11 cellular contexts compared by ENCODE assay signal in genomic region chr16:12802048-12802447, GRCh38. TPM values are rescaled to one million over a fixed set of nuclear protein-coding genes. Genes with fewer than 3 reads are reported as not detected.
A peak's percentile ranks its signal among the peaks of the same experiment; 100 is the strongest.
DNase-seq lines count a peak whose midpoint lies in the region; ATAC-seq, FAIRE-seq and TF ChIP-seq lines count a peak whose summit lies in the region.
"Had no signal": no experiment of that assay in that cellular context is flagged by ENCODE, and none has a peak within 500 bp of the region (broad histone marks: within the 10 kb centered on the region; RNA-seq: fewer than 3 reads in every experiment).

No MANE protein-coding gene starts in this region.

- H3K27me3 Mint-ChIP-seq in HFFc6 (ENCODE audit: insufficient read depth) = peaks cover 5% of the 10 kb centered on the region

- intact Hi-C loops in thyroid gland (cut with DNase I) = no loop called here

- H3K4me3 ChIP-seq in A549 (no peak overlapping the region), brain microvascular endothelial cell (ENCODE audit: low read depth, low read length) (peak overlapping the region; percentile 33), mononuclear cell (ENCODE audit: low read length) (peak overlapping the region; percentile 90), thyroid gland (replicated peaks in 1 of 3) (no peak overlapping the region)

- H3K4me3 Mint-ChIP-seq in HFFc6 = peak overlapping the region; percentile 96

- TF ChIP-seq POLR2A in A549 (IDR thresholded peaks at IDR 0.05; ENCODE audit: low read length) = no peak
- no peak for TF ChIP-seq POLR2A in thyroid gland (IDR thresholded peaks at IDR 0.05)

- H3K4me1 ChIP-seq in A549 (peaks cover 23% of the 10 kb centered on the region), mononuclear cell (ENCODE audit: insufficient read depth, low read length) (peaks cover 63% of the 10 kb centered on the region), thyroid gland (peaks cover 8 to 9% of the 10 kb centered on the region in 2 donors)

- no peak for TF ChIP-seq CTCF in A549 (IDR thresholded peaks at IDR 0.05)
- no peak for TF ChIP-seq CTCF in HFFc6 (IDR thresholded peaks at IDR 0.05)
- no peak for TF ChIP-seq CTCF in brain microvascular endothelial cell (IDR thresholded peaks at IDR 0.05; ENCODE audit: low read depth, low read length, missing control alignments)
- TF ChIP-seq CTCF in thyroid gland (IDR thresholded peaks at IDR 0.05) = no peak

- in situ Hi-C loops in brain microvascular endothelial cell (cut with HindIII; ENCODE audit: low pct_ligation_motif_present, low sequenced_read_pairs) = no loop called here

- H3K27ac Mint-ChIP-seq in HFFc6 = peak overlapping the region; percentile 98

- WGBS in A549 (ENCODE audit: missing lambda C conversion rate) = 92% methylated on average over 9 of the region's 9 CpGs
- WGBS in thyroid gland, 2 donors = 84 to 87% methylated on average over 9 of the region's 9 CpGs

- CTCF ChIA-PET in A549 (lab: Yijun Ruan, JAX) = interaction anchor here (1.1 kb wide), 1 partner anchor 347 kb away, joined by 3 read pairs; no protein-coding TSS in a partner anchor

- no peak for TF ChIP-seq RAD21 in A549 (conservative IDR thresholded peaks at IDR 0.05 in 1 of 2, IDR thresholded peaks at IDR 0.05 in 1 of 2)

- H3K27ac ChIP-seq in A549 (peak overlapping the region; percentile 10 to 37; a peak in 4 of 6 replicates), brain microvascular endothelial cell (peak overlapping the region; percentile 92), thyroid gland (no peak overlapping the region)

- POLR2A ChIA-PET in A549 (lab: Yijun Ruan, JAX) = no interaction called here

- DNase-seq in A549 (ENCODE audit: low read depth in 1 of 2, low spot score in 1 of 2) (no peak), HFFc6 (no peak), brain microvascular endothelial cell (no peak), HTR-8/SVneo (ENCODE audit: insufficient read length, low spot score) (no peak), NCI-H1092 (lab: John Stamatoyannopoulos, UW) (no peak), thyroid gland (no peak)
- DNase-seq: caudate nucleus, NCI-H748 treated with DMSO at 0.1 percent for 48 hours had no signal

- H3K9me3 Mint-ChIP-seq in HFFc6 = peaks cover 5% of the 10 kb centered on the region; the same call in 1 of the 2 replicates

- no peak for TF ChIP-seq EP300 in A549 (IDR thresholded peaks at IDR 0.05)

- H3K4me1 Mint-ChIP-seq in HFFc6 (ENCODE audit: low read depth) = peaks cover 71% of the 10 kb centered on the region

- H3K27me3 ChIP-seq in brain microvascular endothelial cell (replicated peaks) (no peaks in the 10 kb centered on the region), mononuclear cell (ENCODE audit: insufficient read depth, low read length) (no peaks in the 10 kb centered on the region), thyroid gland (no peaks in the 10 kb centered on the region)

- FAIRE-seq in A549 (lab: Jason Lieb, UNC) (no peak), HTR-8/SVneo (lab: Jason Lieb, UNC) (no peak)
- FAIRE-seq: D721Med had no signal

- H3K9me3 ChIP-seq in A549 (no peaks in the 10 kb centered on the region), mononuclear cell (ENCODE audit: low read depth, low read length) (no peaks in the 10 kb centered on the region), thyroid gland (no peaks in the 10 kb centered on the region)

- ATAC-seq in A549 = no peak
- no peak for ATAC-seq in GM19467 (IDR thresholded peaks at IDR 0.05; ENCODE audit: unreplicated experiment)

- no peaks in the 10 kb centered on the region for H3K36me3 ChIP-seq in brain microvascular endothelial cell (replicated peaks)
- H3K36me3 ChIP-seq in thyroid gland = no peaks in the 10 kb centered on the region

- peaks cover 27% of the 10 kb centered on the region for H3K36me3 Mint-ChIP-seq in HFFc6 (ENCODE audit: low read depth)

- H3K4me2 ChIP-seq in A549 = peak overlapping the region; percentile 75

TF ChIP-seq in A549, 52 proteins besides CTCF, POLR2A, EP300 and RAD21:
- TF ChIP-seq FOXS1 (CRISPR knock-in tag; IDR thresholded peaks at IDR 0.05) = no peak
- no peak for TF ChIP-seq FOSL2 (IDR thresholded peaks at IDR 0.05)
- no peak for TF ChIP-seq FOSL2 (CRISPR knock-in tag; IDR thresholded peaks at IDR 0.05)
- no peak for TF ChIP-seq ZFP36 (IDR thresholded peaks at IDR 0.05; ENCODE audit: borderline replicate concordance, partially characterized antibody)
- no peak for TF ChIP-seq RNF2 (IDR thresholded peaks at IDR 0.05; ENCODE audit: borderline replicate concordance, low read depth)
- TF ChIP-seq ELK1 (IDR thresholded peaks at IDR 0.05; ENCODE audit: low read depth, low read length) = no peak
- no peak for TF ChIP-seq ESRRA (IDR thresholded peaks at IDR 0.05; ENCODE audit: borderline replicate concordance, low read length)
- no peak for TF ChIP-seq JUNB (IDR thresholded peaks at IDR 0.05)
- no peak for TF ChIP-seq MAX (IDR thresholded peaks at IDR 0.05)
- no peak for TF ChIP-seq CBX2 (IDR thresholded peaks at IDR 0.05; ENCODE audit: borderline replicate concordance, low read depth)
- TF ChIP-seq SMC3 (IDR thresholded peaks at IDR 0.05) = no peak
- TF ChIP-seq HES2 (IDR thresholded peaks at IDR 0.05) = no peak
- no peak for TF ChIP-seq MAFK (IDR thresholded peaks at IDR 0.05; ENCODE audit: partially characterized antibody)
- TF ChIP-seq CHD2 (IDR thresholded peaks at IDR 0.05; ENCODE audit: low read length, partially characterized antibody) = no peak
- TF ChIP-seq USF2 (IDR thresholded peaks at IDR 0.05) = no peak
- no peak for TF ChIP-seq E2F6 (IDR thresholded peaks at IDR 0.05; ENCODE audit: borderline replicate concordance, low read depth)
- TF ChIP-seq KDM1A (IDR thresholded peaks at IDR 0.05; ENCODE audit: low read depth) = no peak
- TF ChIP-seq HMGXB4 (CRISPR knock-in tag; IDR thresholded peaks at IDR 0.05; ENCODE audit: borderline replicate concordance) = no peak
- no peak for TF ChIP-seq KDM5A (IDR thresholded peaks at IDR 0.05)
- TF ChIP-seq POLR2AphosphoS2 (conservative IDR thresholded peaks at IDR 0.05; ENCODE audit: low read length) = no peak

RNA-seq across cellular contexts. Expression of gene CPPED1, which starts 1.6 kb away (rescaled TPM):
- 30.5 and 31.3 TPM in 2 replicates for polyA plus RNA-seq in A549 (2011; rRNA removed)
- polyA plus RNA-seq in A549 (2012; cell fraction: cytosol; rRNA removed) = 9.9 and 11.6 TPM in 2 replicates
- 10.7 and 11.9 TPM in 2 replicates for polyA plus RNA-seq in A549 (2012; cell fraction: nucleus; rRNA removed)
- 16.1 to 17.5 TPM (median 16.8 TPM) in 3 replicates for polyA plus RNA-seq in A549 (2017; fragmentation: RNase III; extraction: RNeasy Plus Mini Kit Qiagen cat#74134 plus additional on column Dnase treatment)
- 32.3 and 35.1 TPM in 2 replicates for polyA minus RNA-seq in A549 (2011; rRNA and poly(A)+ RNA removed)
- 10 to 100 TPM; 54.6 to 66.7 (median 63.1) TPM for total RNA-seq in HFFc6 (2021; fragmentation: NEBNext Ultra II Directional; extraction: Animal tissue kit (Norgen Biotek cat#: 25700))
- 40.0 TPM for total RNA-seq in mononuclear cell
- total RNA-seq in thyroid gland = 10 to 100 TPM in 3 of 4 donors, 1 to 10 TPM in 1; 8.5 to 17.8 (median 16.8) TPM

Comparison
In these comparisons a context has a peak if more than half of its experiments do, and no peak if none do; other contexts are left out.
1. H3K27ac ChIP-seq: peak in A549 (2 of 2) and brain microvascular endothelial cell (single experiment); none in thyroid gland (0 of 3).
2. H3K4me3 ChIP-seq: peak in brain microvascular endothelial cell (single experiment) and mononuclear cell (single experiment); none in A549 (single experiment) and thyroid gland (0 of 3).